In the genomic region with DNA sequence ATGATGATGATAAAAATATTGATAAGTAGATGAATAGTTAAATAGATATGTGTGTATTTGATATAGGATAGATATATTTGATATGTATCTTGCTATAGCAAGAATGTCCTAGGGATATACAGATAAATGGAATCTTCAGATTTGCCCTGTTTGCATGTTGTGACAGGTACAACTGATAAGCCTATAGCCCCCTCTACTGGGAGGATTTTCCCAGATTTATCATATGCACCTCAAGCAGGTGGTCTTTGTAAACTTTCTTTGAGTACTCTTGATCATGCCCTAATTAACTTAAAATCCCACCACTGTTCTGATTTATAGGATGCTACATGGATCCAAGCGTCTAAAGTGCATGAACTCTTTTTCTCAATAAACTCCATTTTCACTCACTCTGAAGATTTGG, we compare ENCODE assay signal across 15 cellular contexts.
DNase-seq lines count a peak whose midpoint lies in the region; ATAC-seq and TF ChIP-seq lines count a peak whose summit lies in the region.
"Had no signal": no experiment of that assay in that cellular context is flagged by ENCODE, and none has a peak within 500 bp of the region (broad histone marks: within the 10 kb centered on the region; RNA-seq: fewer than 3 reads in every experiment).

No MANE protein-coding gene starts in this region.

- intact Hi-C loops in HCT116 (cut with micrococcal nuclease) (no loop called here), ascending aorta (cut with DNase I) (no loop called here)

- H3K4me3 ChIP-seq in HCT116 (replicated peaks in 1 of 2; ENCODE audit: low read depth in 1 of 2, low read length in 2 of 2) = no peak overlapping the region
- no peak overlapping the region for H3K4me3 ChIP-seq in Peyer's patch
- H3K4me3 ChIP-seq in ascending aorta = no peak overlapping the region
- H3K4me3 ChIP-seq: right atrium auricular region had no signal

- H3K9me3 ChIP-seq in HCT116 (ENCODE audit: control insufficient read depth in 1 of 2, insufficient read depth in 1 of 2, low read depth in 1 of 2, low read length in 2 of 2) (peaks cover 20 to 22% of the 10 kb centered on the region in 2 experiments; a peak in 3 of 4 replicates), Peyer's patch (no peaks in the 10 kb centered on the region), ascending aorta (no peaks in the 10 kb centered on the region)
- H3K9me3 ChIP-seq: right atrium auricular region had no signal

- RAD21 ChIA-PET in HCT116 (lab: Charles Lee; ENCODE audit: low non-redundant PET in 1 of 2, low total read pairs in 2 of 2, uncharacterized antibody in 2 of 2, unreplicated experiment in 2 of 2) = no interaction called here

- H4K20me1 ChIP-seq in HCT116 (ENCODE audit: insufficient read depth) = no peaks in the 10 kb centered on the region; the same call in 1 of the 2 replicates

- no TSS peak for BruUV-seq in HCT116 (replicated peaks; lab: Mats Ljungman, UMichigan)

- H3K9ac ChIP-seq in HCT116 (ENCODE audit: low read length) = no peak overlapping the region

- TF ChIP-seq POLR2A in HCT116 (IDR thresholded peaks at IDR 0.05; ENCODE audit: borderline replicate concordance, extremely low read depth, insufficient read depth, insufficient read length) (no peak), Peyer's patch (IDR thresholded peaks at IDR 0.05) (no peak)

- TF ChIP-seq CTCF in HCT116 (IDR thresholded peaks at IDR 0.05 in 2 of 3, conservative IDR thresholded peaks at IDR 0.05 in 1 of 3; ENCODE audit: borderline replicate concordance in 1 of 3, insufficient read depth in 1 of 3, low read depth in 2 of 3, low read length in 2 of 3) (no peak; a peak in 2 of 6 replicates), Peyer's patch (IDR thresholded peaks at IDR 0.05) (peak in 4 of 6 experiments; percentile 12 to 64 (median 62)), ascending aorta (IDR thresholded peaks at IDR 0.05) (no peak)

- peak; percentile 18; the same call in 1 of the 2 replicates for TF ChIP-seq RAD21 in HCT116 (IDR thresholded peaks at IDR 0.05; ENCODE audit: low read depth)

- H2AFZ ChIP-seq in HCT116 (ENCODE audit: low read depth, low read length, poor library complexity, severe bottlenecking) = no peak overlapping the region

- H3K4me2 ChIP-seq in HCT116 (ENCODE audit: low read length) = no peak overlapping the region

- H3K27me3 ChIP-seq in HCT116 (ENCODE audit: insufficient read depth, low read length) (no peaks in the 10 kb centered on the region), Peyer's patch (no peaks in the 10 kb centered on the region), ascending aorta (no peaks in the 10 kb centered on the region)
- H3K27me3 ChIP-seq: right atrium auricular region had no signal

- no peak overlapping the region for H3K27ac ChIP-seq in HCT116 (ENCODE audit: low read depth, low read length)
- H3K27ac ChIP-seq in Peyer's patch = no peak overlapping the region
- H3K27ac ChIP-seq in ascending aorta = no peak overlapping the region
- H3K27ac ChIP-seq: right atrium auricular region had no signal

- H3K36me3 ChIP-seq in HCT116 (ENCODE audit: control insufficient read depth in 1 of 2, insufficient read depth in 2 of 2, low read length in 2 of 2) (no peaks in the 10 kb centered on the region), Peyer's patch (no peaks in the 10 kb centered on the region), ascending aorta (no peaks in the 10 kb centered on the region)
- H3K36me3 ChIP-seq: right atrium auricular region had no signal

- H3K9me2 ChIP-seq in HCT116 (ENCODE audit: insufficient read depth) = no peaks in the 10 kb centered on the region

- POLR2A ChIA-PET in HCT116 (lab: Charles Lee) = no interaction called here

- no peak for ATAC-seq in HCT116
- no peak for ATAC-seq in HG03460 (IDR thresholded peaks at IDR 0.05; ENCODE audit: unreplicated experiment)

- DNase-seq in A172 (ENCODE audit: low spot score) = peak; percentile 6
- peak; percentile 3 for DNase-seq in HCT116 (ENCODE audit: low read depth, low spot score)
- DNase-seq in Peyer's patch = no peak
- DNase-seq in iPS DF 4.7 (ENCODE audit: extremely low read depth, low spot score) = peak; percentile 60
- DNase-seq in ascending aorta (ENCODE audit: low spot score in 2 of 2) = no peak
- no peak for DNase-seq in SW 1271 (lab: John Stamatoyannopoulos, UW)
- DNase-seq in NCI-H2081 (lab: John Stamatoyannopoulos, UW) = no peak
- DNase-seq: activated B cell treated with CpG ODN at 0.5 μM for 24 hours; activated gamma-delta T cell; CD4-positive, CD25-positive, alpha-beta regulatory T cell; effector CD4-positive, alpha-beta T cell; immature natural killer cell; NK-92 treated with Interleukin-12 subunit alpha and Interleukin-12 subunit beta, amount 100 ng/mL, for 24 hours had no signal

- H3K4me1 ChIP-seq in HCT116 (ENCODE audit: control insufficient read depth in 1 of 2, insufficient read depth in 2 of 2, low read length in 2 of 2) (no peaks in the 10 kb centered on the region), Peyer's patch (no peaks in the 10 kb centered on the region), ascending aorta (no peaks in the 10 kb centered on the region)
- H3K4me1 ChIP-seq: right atrium auricular region had no signal

- CTCF ChIA-PET in HCT116 (lab: Charles Lee) = no interaction called here

- H3K79me2 ChIP-seq in HCT116 (ENCODE audit: insufficient read depth, low read length) = no peaks in the 10 kb centered on the region

TF ChIP-seq in HCT116, 20 proteins besides CTCF, POLR2A, EP300 and RAD21:
- TF ChIP-seq, protein P1, sequence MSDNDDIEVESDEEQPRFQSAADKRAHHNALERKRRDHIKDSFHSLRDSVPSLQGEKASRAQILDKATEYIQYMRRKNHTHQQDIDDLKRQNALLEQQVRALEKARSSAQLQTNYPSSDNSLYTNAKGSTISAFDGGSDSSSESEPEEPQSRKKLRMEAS (IDR thresholded peaks at IDR 0.05) = no peak
- TF ChIP-seq, protein P2, sequence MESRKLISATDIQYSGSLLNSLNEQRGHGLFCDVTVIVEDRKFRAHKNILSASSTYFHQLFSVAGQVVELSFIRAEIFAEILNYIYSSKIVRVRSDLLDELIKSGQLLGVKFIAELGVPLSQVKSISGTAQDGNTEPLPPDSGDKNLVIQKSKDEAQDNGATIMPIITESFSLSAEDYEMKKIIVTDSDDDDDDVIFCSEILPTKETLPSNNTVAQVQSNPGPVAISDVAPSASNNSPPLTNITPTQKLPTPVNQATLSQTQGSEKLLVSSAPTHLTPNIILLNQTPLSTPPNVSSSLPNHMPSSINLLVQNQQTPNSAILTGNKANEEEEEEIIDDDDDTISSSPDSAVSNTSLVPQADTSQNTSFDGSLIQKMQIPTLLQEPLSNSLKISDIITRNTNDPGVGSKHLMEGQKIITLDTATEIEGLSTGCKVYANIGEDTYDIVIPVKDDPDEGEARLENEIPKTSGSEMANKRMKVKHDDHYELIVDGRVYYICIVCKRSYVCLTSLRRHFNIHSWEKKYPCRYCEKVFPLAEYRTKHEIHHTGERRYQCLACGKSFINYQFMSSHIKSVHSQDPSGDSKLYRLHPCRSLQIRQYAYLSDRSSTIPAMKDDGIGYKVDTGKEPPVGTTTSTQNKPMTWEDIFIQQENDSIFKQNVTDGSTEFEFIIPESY (IDR thresholded peaks at IDR 0.05; ENCODE audit: extremely low read depth, insufficient replicate concordance, low read length) = no peak
- TF ChIP-seq CBX3 (IDR thresholded peaks at IDR 0.05; ENCODE audit: low read depth) (no peak), EGR1 (IDR thresholded peaks at IDR 0.05; ENCODE audit: low read depth) (no peak), SP1 (IDR thresholded peaks at IDR 0.05; ENCODE audit: low read depth) (no peak), CEBPB (IDR thresholded peaks at IDR 0.05; ENCODE audit: low read depth) (no peak), POLR2AphosphoS5 (IDR thresholded peaks at IDR 0.05; ENCODE audit: low read depth, low read length) (no peak), FOSL1 (IDR thresholded peaks at IDR 0.05; ENCODE audit: low read depth) (no peak), EZH2 (IDR thresholded peaks at IDR 0.05) (no peak), SIN3A (IDR thresholded peaks at IDR 0.05; ENCODE audit: low read depth) (no peak), JUND (IDR thresholded peaks at IDR 0.05) (no peak), ZFX (IDR thresholded peaks at IDR 0.05) (no peak), TCF7L2 (IDR thresholded peaks at IDR 0.05; ENCODE audit: borderline replicate concordance, extremely low read depth, insufficient read depth, insufficient read length) (no peak), EZH2phosphoT487 (IDR thresholded peaks at IDR 0.05; ENCODE audit: borderline replicate concordance) (no peak)
- TF ChIP-seq, protein P3, sequence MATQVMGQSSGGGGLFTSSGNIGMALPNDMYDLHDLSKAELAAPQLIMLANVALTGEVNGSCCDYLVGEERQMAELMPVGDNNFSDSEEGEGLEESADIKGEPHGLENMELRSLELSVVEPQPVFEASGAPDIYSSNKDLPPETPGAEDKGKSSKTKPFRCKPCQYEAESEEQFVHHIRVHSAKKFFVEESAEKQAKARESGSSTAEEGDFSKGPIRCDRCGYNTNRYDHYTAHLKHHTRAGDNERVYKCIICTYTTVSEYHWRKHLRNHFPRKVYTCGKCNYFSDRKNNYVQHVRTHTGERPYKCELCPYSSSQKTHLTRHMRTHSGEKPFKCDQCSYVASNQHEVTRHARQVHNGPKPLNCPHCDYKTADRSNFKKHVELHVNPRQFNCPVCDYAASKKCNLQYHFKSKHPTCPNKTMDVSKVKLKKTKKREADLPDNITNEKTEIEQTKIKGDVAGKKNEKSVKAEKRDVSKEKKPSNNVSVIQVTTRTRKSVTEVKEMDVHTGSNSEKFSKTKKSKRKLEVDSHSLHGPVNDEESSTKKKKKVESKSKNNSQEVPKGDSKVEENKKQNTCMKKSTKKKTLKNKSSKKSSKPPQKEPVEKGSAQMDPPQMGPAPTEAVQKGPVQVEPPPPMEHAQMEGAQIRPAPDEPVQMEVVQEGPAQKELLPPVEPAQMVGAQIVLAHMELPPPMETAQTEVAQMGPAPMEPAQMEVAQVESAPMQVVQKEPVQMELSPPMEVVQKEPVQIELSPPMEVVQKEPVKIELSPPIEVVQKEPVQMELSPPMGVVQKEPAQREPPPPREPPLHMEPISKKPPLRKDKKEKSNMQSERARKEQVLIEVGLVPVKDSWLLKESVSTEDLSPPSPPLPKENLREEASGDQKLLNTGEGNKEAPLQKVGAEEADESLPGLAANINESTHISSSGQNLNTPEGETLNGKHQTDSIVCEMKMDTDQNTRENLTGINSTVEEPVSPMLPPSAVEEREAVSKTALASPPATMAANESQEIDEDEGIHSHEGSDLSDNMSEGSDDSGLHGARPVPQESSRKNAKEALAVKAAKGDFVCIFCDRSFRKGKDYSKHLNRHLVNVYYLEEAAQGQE (IDR thresholded peaks at IDR 0.05; ENCODE audit: low read depth) = no peak
- TF ChIP-seq, protein P4, sequence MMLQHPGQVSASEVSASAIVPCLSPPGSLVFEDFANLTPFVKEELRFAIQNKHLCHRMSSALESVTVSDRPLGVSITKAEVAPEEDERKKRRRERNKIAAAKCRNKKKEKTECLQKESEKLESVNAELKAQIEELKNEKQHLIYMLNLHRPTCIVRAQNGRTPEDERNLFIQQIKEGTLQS (IDR thresholded peaks at IDR 0.05) = no peak

Comparison
In these comparisons a context has a peak if more than half of its experiments do, and no peak if none do; other contexts are left out.
1. DNase-seq: peak in A172 (single experiment), HCT116 (single experiment) and iPS DF 4.7 (single experiment); none in Peyer's patch (0 of 3), ascending aorta (0 of 2), SW 1271 (0 of 2) and NCI-H2081 (0 of 2).
2. CTCF ChIP-seq: peak in Peyer's patch (4 of 6); none in HCT116 (0 of 3) and ascending aorta (0 of 3).